Comparison of ENCODE assay signal across 1 cellular context in the genomic region with DNA sequence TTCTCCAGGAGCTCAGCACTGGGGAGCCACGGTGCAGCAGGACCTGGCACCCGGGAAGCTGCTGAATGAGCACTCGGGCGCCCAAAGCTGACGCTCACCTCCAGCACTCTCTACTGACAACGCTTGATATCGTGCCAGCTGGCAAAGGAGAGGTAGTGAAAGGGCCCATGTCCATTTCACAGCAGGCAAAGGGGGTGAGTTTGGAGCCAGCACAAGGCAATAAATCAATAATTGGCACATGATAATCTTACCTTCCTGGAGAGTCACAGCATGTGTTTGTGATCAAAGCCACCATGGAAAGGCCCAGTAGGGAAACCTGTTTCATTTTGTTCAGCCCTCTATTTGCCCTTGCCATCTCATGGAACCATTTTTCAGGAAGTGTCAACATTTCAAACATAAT.
A peak's percentile ranks its signal among the peaks of the same experiment; 100 is the strongest.
TF ChIP-seq lines count a peak whose summit lies in the region.

No MANE protein-coding gene starts in this region.

TF ChIP-seq in HCT116, 20 proteins besides CTCF, POLR2A, EP300 and RAD21:
- peak; percentile 29 for TF ChIP-seq TCF7L2 (IDR thresholded peaks at IDR 0.05; ENCODE audit: borderline replicate concordance, extremely low read depth, insufficient read depth, insufficient read length)
- no peak for TF ChIP-seq SIN3A (IDR thresholded peaks at IDR 0.05; ENCODE audit: low read depth)
- no peak for TF ChIP-seq POLR2AphosphoS5 (IDR thresholded peaks at IDR 0.05; ENCODE audit: low read depth, low read length)
- TF ChIP-seq, protein P1, sequence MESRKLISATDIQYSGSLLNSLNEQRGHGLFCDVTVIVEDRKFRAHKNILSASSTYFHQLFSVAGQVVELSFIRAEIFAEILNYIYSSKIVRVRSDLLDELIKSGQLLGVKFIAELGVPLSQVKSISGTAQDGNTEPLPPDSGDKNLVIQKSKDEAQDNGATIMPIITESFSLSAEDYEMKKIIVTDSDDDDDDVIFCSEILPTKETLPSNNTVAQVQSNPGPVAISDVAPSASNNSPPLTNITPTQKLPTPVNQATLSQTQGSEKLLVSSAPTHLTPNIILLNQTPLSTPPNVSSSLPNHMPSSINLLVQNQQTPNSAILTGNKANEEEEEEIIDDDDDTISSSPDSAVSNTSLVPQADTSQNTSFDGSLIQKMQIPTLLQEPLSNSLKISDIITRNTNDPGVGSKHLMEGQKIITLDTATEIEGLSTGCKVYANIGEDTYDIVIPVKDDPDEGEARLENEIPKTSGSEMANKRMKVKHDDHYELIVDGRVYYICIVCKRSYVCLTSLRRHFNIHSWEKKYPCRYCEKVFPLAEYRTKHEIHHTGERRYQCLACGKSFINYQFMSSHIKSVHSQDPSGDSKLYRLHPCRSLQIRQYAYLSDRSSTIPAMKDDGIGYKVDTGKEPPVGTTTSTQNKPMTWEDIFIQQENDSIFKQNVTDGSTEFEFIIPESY (IDR thresholded peaks at IDR 0.05; ENCODE audit: extremely low read depth, insufficient replicate concordance, low read length) = no peak
- TF ChIP-seq YY1 (IDR thresholded peaks at IDR 0.05; ENCODE audit: extremely low read depth, insufficient replicate concordance, low read depth, low read length) = no peak
